In genomic region chr10:86971146-86971991, GRCh38 we compare ENCODE assay signal across 8 cellular contexts. TPM values are rescaled to one million over a fixed set of nuclear protein-coding genes. Genes with fewer than 3 reads are reported as not detected.
DNase-seq lines count a peak whose midpoint lies in the region; ATAC-seq lines count a peak whose summit lies in the region.

No MANE protein-coding gene starts in this region.

- DNase-seq in GM04503 (ENCODE audit: low read depth) (peak; percentile 55), LoVo (ENCODE audit: low spot score) (peak; percentile 77), left lobe of liver (ENCODE audit: low spot score) (peak; percentile 75), cerebellar nuclear complex (lab: John Stamatoyannopoulos, UW) (no peak)
- peak; percentile 72 for DNase-seq in activated CD4-positive, alpha-beta T cell treated with anti-CD3 and anti-CD28 coated beads for 24 hours (ENCODE audit: low read depth in 2 of 2)
- peak; percentile 85 for DNase-seq in stimulated activated CD4-positive, alpha-beta T cell treated with anti-CD3 and anti-CD28 coated beads, Interleukin-4, amount 100 ng/mL, for 24 hours

- H3K27ac ChIP-seq in cingulate gyrus (ENCODE audit: low read depth, low read length), result peak overlapping the region; percentile 91

- ATAC-seq in GM21786 (IDR thresholded peaks at IDR 0.05; ENCODE audit: unreplicated experiment) (peak; percentile 72), left lobe of liver (peak; percentile 63)

RNA-seq across cellular contexts. Expression of gene ADIRF, which starts 3.1 kb away (rescaled TPM):
- 79.3 TPM for total RNA-seq in left lobe of liver

RNA-seq across cellular contexts. Expression of gene SNCG, which starts 13.0 kb away (rescaled TPM):
- total RNA-seq in left lobe of liver, result 2.0 TPM

RNA-seq across cellular contexts. Expression of gene MMRN2, which starts 14.0 kb away (rescaled TPM):
- total RNA-seq in left lobe of liver, result 9.6 TPM

RNA-seq across cellular contexts. Expression of gene FAM25A, which starts 48.7 kb away (rescaled TPM):
- total RNA-seq in left lobe of liver, result not detected

Comparison
In these comparisons a context has a peak if more than half of its experiments do, and no peak if none do; other contexts are left out.
1. DNase-seq: peak in GM04503 (single experiment), LoVo (single experiment), activated CD4-positive, alpha-beta T cell treated with anti-CD3 and anti-CD28 coated beads for 24 hours (2 of 2), left lobe of liver (single experiment) and stimulated activated CD4-positive, alpha-beta T cell treated with anti-CD3 and anti-CD28 coated beads, Interleukin-4, amount 100 ng/mL, for 24 hours (single experiment); none in cerebellar nuclear complex (0 of 2).